8 cellular contexts compared by ENCODE assay signal in the genomic region with DNA sequence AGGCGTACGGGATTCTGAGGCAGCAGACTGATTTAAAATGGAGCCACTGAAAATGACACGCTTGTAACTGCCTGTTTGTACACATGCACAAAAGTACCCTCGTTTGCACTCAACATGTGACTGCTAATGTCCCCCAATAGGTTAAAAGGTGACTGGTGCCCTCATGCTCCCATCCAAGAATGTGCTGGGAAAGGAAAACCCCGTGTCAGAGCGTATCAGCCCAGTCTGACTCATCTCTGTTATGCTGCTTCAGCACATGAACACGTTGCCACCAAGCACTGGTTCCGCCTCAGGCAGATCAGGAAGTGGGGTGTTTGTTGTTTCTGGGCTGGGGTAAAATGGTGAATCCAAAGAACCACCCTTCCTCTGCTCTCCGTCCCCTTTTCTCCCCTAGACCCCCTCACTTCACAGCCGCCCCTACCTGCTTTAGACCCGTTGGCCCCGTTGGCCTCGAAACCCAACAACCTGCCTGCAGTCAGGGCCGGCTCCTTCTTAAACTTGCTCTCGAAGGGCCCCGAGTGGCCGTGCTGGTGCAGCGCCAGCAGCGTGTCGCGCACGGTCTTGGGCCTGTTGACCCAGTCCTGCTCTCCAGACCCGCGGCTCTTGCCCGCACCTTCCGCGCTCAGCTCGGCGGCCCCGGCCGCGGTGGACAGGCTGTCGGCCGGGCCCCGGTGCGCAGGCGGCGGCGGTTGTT. TPM values are rescaled to one million over a fixed set of nuclear protein-coding genes. Genes with fewer than 3 reads are reported as not detected.
DNase-seq lines count a peak whose midpoint lies in the region; ATAC-seq and TF ChIP-seq lines count a peak whose summit lies in the region.

No MANE protein-coding gene starts in this region.

- peak overlapping the region; percentile 88 for H3K27ac Mint-ChIP-seq in neural progenitor cell

- peak overlapping the region; percentile 76 to 96 (median 89) for H3K4me2 ChIP-seq in BLaER1 treated with 17β-estradiol and CSF1 and Interleukin-3, amounts not matched to agents 10 nM and 100 nM
- peak overlapping the region; percentile 96 for H3K4me2 ChIP-seq in neural progenitor cell

- peaks cover 3% of the 10 kb centered on the region for H3K9me3 Mint-ChIP-seq in neural progenitor cell

- H3F3A ChIP-seq in neural progenitor cell (ENCODE audit: low read depth), result peaks cover 45% of the 10 kb centered on the region

- peaks cover 54 to 60% (median 59%) of the 10 kb centered on the region in 11 experiments for H3K36me3 ChIP-seq in BLaER1 treated with 17β-estradiol and CSF1 and Interleukin-3, amounts not matched to agents 10 nM and 100 nM
- H3K36me3 ChIP-seq in HUES6 (ENCODE audit: control insufficient read depth, insufficient read depth, low read length), result peaks cover 36% of the 10 kb centered on the region
- peaks cover 54% of the 10 kb centered on the region for H3K36me3 ChIP-seq in RWPE2 (ENCODE audit: low read depth)
- peaks cover 4% of the 10 kb centered on the region for H3K36me3 ChIP-seq in neural progenitor cell

- no peaks in the 10 kb centered on the region for H3K27me3 ChIP-seq in BLaER1 treated with 17β-estradiol and CSF1 and Interleukin-3, amounts not matched to agents 10 nM and 100 nM
- H3K27me3 ChIP-seq in HUES6 (ENCODE audit: control insufficient read depth, insufficient read depth, low read length) (no peaks in the 10 kb centered on the region), RWPE2 (ENCODE audit: insufficient read depth, poor library complexity, severe bottlenecking) (no peaks in the 10 kb centered on the region), neural progenitor cell (no peaks in the 10 kb centered on the region)

- H3K4me3 Mint-ChIP-seq in neural progenitor cell, result peak overlapping the region; percentile 96

- peaks cover 10% of the 10 kb centered on the region for H3K27me3 Mint-ChIP-seq in neural progenitor cell (ENCODE audit: insufficient read depth, low read depth)

- peaks cover 71% of the 10 kb centered on the region for H3K4me1 Mint-ChIP-seq in neural progenitor cell

- H4K20me1 ChIP-seq in BLaER1 treated with 17β-estradiol and CSF1 and Interleukin-3, amounts not matched to agents 10 nM and 100 nM, result peaks cover 0 to 59% (median 25%) of the 10 kb centered on the region in 11 experiments; a peak in 16 of 22 replicates
- peaks cover 56% of the 10 kb centered on the region for H4K20me1 ChIP-seq in neural progenitor cell (ENCODE audit: low read depth)

- ATAC-seq in GM19395 (IDR thresholded peaks at IDR 0.05; ENCODE audit: unreplicated experiment) (peak; percentile 37), RWPE2 (ENCODE audit: low read depth) (peak; percentile 35)

- H3K36me3 Mint-ChIP-seq in neural progenitor cell, result peaks cover 24% of the 10 kb centered on the region

- H3K27ac ChIP-seq in BLaER1 treated with 17β-estradiol and CSF1 and Interleukin-3, amounts not matched to agents 10 nM and 100 nM, result peak overlapping the region; percentile 96 to 100 (median 99)
- H3K27ac ChIP-seq in HUES6 (ENCODE audit: low read depth, low read length) (peak overlapping the region; percentile 37; the same call in 1 of the 2 replicates), RWPE2 (ENCODE audit: poor library complexity, severe bottlenecking) (peak overlapping the region; percentile 98), neural progenitor cell (no peak overlapping the region), temporal lobe (ENCODE audit: low read depth, low read length) (peak overlapping the region; percentile 97)

- H3K4me3 ChIP-seq in BLaER1 treated with 17β-estradiol and CSF1 and Interleukin-3, amounts not matched to agents 10 nM and 100 nM, result peak overlapping the region; percentile 87 to 99 (median 94)
- H3K4me3 ChIP-seq in HUES6 (ENCODE audit: low read depth, low read length) (peak overlapping the region; percentile 74), RWPE2 (ENCODE audit: severe bottlenecking) (peak overlapping the region; percentile 63), neural progenitor cell (peak overlapping the region; percentile 62)

- peaks cover 0 to 9% (median 0%) of the 10 kb centered on the region in 11 experiments; a peak in 9 of 22 replicates for H3K9me3 ChIP-seq in BLaER1 treated with 17β-estradiol and CSF1 and Interleukin-3, amounts not matched to agents 10 nM and 100 nM (replicated peaks in 1 of 11)
- H3K9me3 ChIP-seq in HUES6 (ENCODE audit: control insufficient read depth, insufficient read depth, low read depth, low read length), result no peaks in the 10 kb centered on the region
- no peaks in the 10 kb centered on the region for H3K9me3 ChIP-seq in RWPE2 (ENCODE audit: severe bottlenecking)
- H3K9me3 ChIP-seq in neural progenitor cell (ENCODE audit: low read depth), result no peaks in the 10 kb centered on the region

- no peak for TF ChIP-seq CTCF in RWPE2 (IDR thresholded peaks at IDR 0.05; ENCODE audit: poor library complexity, severe bottlenecking)
- TF ChIP-seq CTCF in neural progenitor cell (IDR thresholded peaks at IDR 0.05), result peak; percentile 9

- no peak overlapping the region for H2AFZ ChIP-seq in neural progenitor cell (replicated peaks)

- peak overlapping the region; percentile 98 to 100 (median 100) for H3K9ac ChIP-seq in BLaER1 treated with 17β-estradiol and CSF1 and Interleukin-3, amounts not matched to agents 10 nM and 100 nM
- H3K9ac ChIP-seq in HUES6 (ENCODE audit: low read length), result peak overlapping the region; percentile 89
- H3K9ac ChIP-seq in neural progenitor cell, result peak overlapping the region; percentile 32

- peak; percentile 78 for DNase-seq in RWPE2 (ENCODE audit: low spot score)
- DNase-seq in activated effector memory CD4-positive, alpha-beta T cell treated with Interleukin-2 at 50 U/mL for 16 hours, result peak; percentile 74
- peak; percentile 85 for DNase-seq in fibroblast of the conjunctiva (ENCODE audit: low read depth)
- DNase-seq in neural progenitor cell (ENCODE audit: low spot score), result peak; percentile 71

- H3K4me1 ChIP-seq in BLaER1 treated with 17β-estradiol and CSF1 and Interleukin-3, amounts not matched to agents 10 nM and 100 nM, result peaks cover 13 to 23% (median 16%) of the 10 kb centered on the region in 10 experiments
- H3K4me1 ChIP-seq in HUES6 (ENCODE audit: control insufficient read depth, insufficient read depth, low read length) (peaks cover 59% of the 10 kb centered on the region), RWPE2 (ENCODE audit: insufficient read depth, poor library complexity, severe bottlenecking) (peaks cover 28% of the 10 kb centered on the region), neural progenitor cell (peaks cover 67% of the 10 kb centered on the region)

- peaks cover 62% of the 10 kb centered on the region for H3K79me2 ChIP-seq in neural progenitor cell (ENCODE audit: low read depth)

RNA-seq across cellular contexts. Expression of a gene that starts 1.8 kb away (rescaled TPM):
- total RNA-seq in neural progenitor cell (ENCODE audit: low replicate concordance) (21.2 and 22.9 TPM in 2 replicates), temporal lobe (85.6 TPM)

Comparison
In these comparisons a context has a peak if more than half of its experiments do, and no peak if none do; other contexts are left out.
1. H3K9ac ChIP-seq: peak in every context shown above with its lines; median percentile 100 in BLaER1 treated with 17β-estradiol and CSF1 and Interleukin-3, amounts not matched to agents 10 nM and 100 nM; 89 in HUES6; 32 in neural progenitor cell.